In the genomic region with DNA sequence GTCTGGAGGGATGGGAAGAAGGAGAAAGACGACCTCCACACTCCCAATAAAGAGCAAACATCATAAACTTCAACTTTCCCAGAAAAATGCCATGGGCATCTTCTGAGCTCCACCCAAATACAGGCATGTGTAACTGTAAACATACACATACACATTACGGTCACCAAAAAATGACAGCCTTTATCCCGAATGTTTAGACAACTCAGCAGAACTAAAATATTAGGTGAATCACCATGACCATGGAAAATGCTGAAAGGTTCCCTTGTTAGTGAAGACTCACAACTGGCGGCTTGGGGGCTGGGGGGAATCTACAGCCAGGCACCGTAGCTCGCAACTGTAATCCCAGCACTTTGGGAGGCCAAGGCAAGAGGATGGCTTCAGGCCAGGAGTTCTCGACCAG, we compare ENCODE assay signal across 16 cellular contexts. TPM values are rescaled to one million over a fixed set of nuclear protein-coding genes. Genes with fewer than 3 reads are reported as not detected.
A peak's percentile ranks its signal among the peaks of the same experiment; 100 is the strongest.
DNase-seq lines count a peak whose midpoint lies in the region; ATAC-seq and TF ChIP-seq lines count a peak whose summit lies in the region.
"Had no signal": no experiment of that assay in that cellular context is flagged by ENCODE, and none has a peak within 500 bp of the region (broad histone marks: within the 10 kb centered on the region; RNA-seq: fewer than 3 reads in every experiment).

No MANE protein-coding gene starts in this region.

- no peak for TF ChIP-seq CTCF in IMR-90 (conservative IDR thresholded peaks at IDR 0.05; ENCODE audit: low read depth, low read length)
- no peak for TF ChIP-seq CTCF in glutamatergic neuron (IDR thresholded peaks at IDR 0.05; ENCODE audit: partially characterized antibody, unreplicated experiment)

- no peak for DNase-seq in CD4-positive, alpha-beta memory T cell
- peak; percentile 16 for DNase-seq in IMR-90
- DNase-seq in T-helper 17 cell: no peak
- DNase-seq in glutamatergic neuron: no peak
- no peak for DNase-seq in NCI-H226
- DNase-seq in iPS-NIHi7 (ENCODE audit: extremely low spot score): no peak
- DNase-seq in kidney glomerular epithelial cell (lab: John Stamatoyannopoulos, UW): no peak
- DNase-seq in stimulated activated CD4-positive, alpha-beta T cell treated with anti-CD3 and anti-CD28 coated beads, Interleukin-4, amount 100 ng/mL, for 4 hours: no peak
- DNase-seq: DMS79 treated with DMSO at 0.1 percent for 48 hours, EL, GOT3, HCEC 1CT, HFFc6 had no signal

- H3K9me1 ChIP-seq in IMR-90 (ENCODE audit: insufficient read depth, low read length): no peaks in the 10 kb centered on the region

- H4K8ac ChIP-seq in IMR-90 (ENCODE audit: low read depth in 2 of 2, low read length in 2 of 2): no peak overlapping the region

- no peaks in the 10 kb centered on the region for H3K27me3 Mint-ChIP-seq in CD4-positive, alpha-beta memory T cell
- H3K27me3 Mint-ChIP-seq in T-helper 17 cell (no peaks in the 10 kb centered on the region), glutamatergic neuron (ENCODE audit: unreplicated experiment) (peaks cover 4% of the 10 kb centered on the region)

- intact Hi-C loops in CD4-positive, alpha-beta memory T cell (cut with micrococcal nuclease): no loop called here
- intact Hi-C loops in IMR-90 (cut with micrococcal nuclease): no loop called here

- no peak overlapping the region for H2AK5ac ChIP-seq in IMR-90 (ENCODE audit: low read depth, low read length)

- H3K79me1 ChIP-seq in IMR-90 (ENCODE audit: low read depth in 1 of 2, low read length in 2 of 2): 0 out of 4 replicates have a peak, but pooled peaks cover 3 to 4% of the 10 kb centered on the region in 2 experiments

- no peak overlapping the region for H3K4me3 Mint-ChIP-seq in CD4-positive, alpha-beta memory T cell
- no peak overlapping the region for H3K4me3 Mint-ChIP-seq in T-helper 17 cell
- H3K4me3 Mint-ChIP-seq in glutamatergic neuron (ENCODE audit: unreplicated experiment): no peak overlapping the region
- H3K4me3 Mint-ChIP-seq: HFFc6 had no signal

- no peaks in the 10 kb centered on the region for H3K27me3 ChIP-seq in CD4-positive, alpha-beta memory T cell (ENCODE audit: insufficient read depth, low read length)
- no peaks in the 10 kb centered on the region for H3K27me3 ChIP-seq in IMR-90 (ENCODE audit: control insufficient read depth, insufficient read depth, low read length)
- H3K27me3 ChIP-seq: BLaER1 had no signal

- peak overlapping the region in 5 of 7 donors; percentile 36 to 85 (median 59) for H3K27ac Mint-ChIP-seq in CD4-positive, alpha-beta memory T cell
- peak overlapping the region; percentile 39 for H3K27ac Mint-ChIP-seq in T-helper 17 cell
- H3K27ac Mint-ChIP-seq in glutamatergic neuron (ENCODE audit: unreplicated experiment): peak overlapping the region; percentile 22
- H3K27ac Mint-ChIP-seq: HFFc6 had no signal

- CTCF ChIA-PET in CD4-positive, alpha-beta memory T cell (lab: Charles Lee; ENCODE audit: partially characterized antibody): no interaction called here
- CTCF ChIA-PET in IMR-90 (lab: Yijun Ruan, JAX): no interaction called here

- dilution Hi-C loops in IMR-90 (cut with HindIII; ENCODE audit: low sequenced_read_pairs, unreplicated experiment): no loop called here

- no peak overlapping the region for H3K23ac ChIP-seq in IMR-90 (ENCODE audit: low read depth, low read length)

- H2BK5ac ChIP-seq in IMR-90 (ENCODE audit: low read depth, low read length, poor library complexity, severe bottlenecking): no peak overlapping the region

- no peak overlapping the region for H2BK120ac ChIP-seq in IMR-90 (ENCODE audit: low read depth, low read length)

- POLR2A ChIA-PET in CD4-positive, alpha-beta memory T cell (lab: Charles Lee; ENCODE audit: partially characterized antibody): no interaction called here
- POLR2A ChIA-PET in IMR-90 (lab: Charles Lee; ENCODE audit: unreplicated experiment): no interaction called here

- no peak overlapping the region for H2AFZ ChIP-seq in IMR-90 (replicated peaks; ENCODE audit: low read length, poor library complexity)

- no peak overlapping the region for H3K4me3 ChIP-seq in CD4-positive, alpha-beta memory T cell (ENCODE audit: low read length in 2 of 2)
- H3K4me3 ChIP-seq in IMR-90 (ENCODE audit: insufficient read depth, low read depth, low read length): no peak overlapping the region
- H3K4me3 ChIP-seq: BLaER1 had no signal

- no peak overlapping the region for H4K5ac ChIP-seq in IMR-90 (ENCODE audit: low read depth, low read length)

- TF ChIP-seq RAD21 in IMR-90 (IDR thresholded peaks at IDR 0.05; ENCODE audit: low read length): no peak

- H3K9me3 ChIP-seq in CD4-positive, alpha-beta memory T cell (ENCODE audit: control insufficient read depth in 1 of 2, low read length in 2 of 2): no peaks in the 10 kb centered on the region
- H3K9me3 ChIP-seq in IMR-90 (ENCODE audit: control insufficient read depth, insufficient read depth, low read length): no peaks in the 10 kb centered on the region
- no peaks in the 10 kb centered on the region for H3K9me3 ChIP-seq in T-helper 17 cell (ENCODE audit: control insufficient read depth, low read length, poor library complexity, severe bottlenecking)
- H3K9me3 ChIP-seq: BLaER1 had no signal

- no peak overlapping the region for H3K18ac ChIP-seq in IMR-90 (ENCODE audit: low read depth, low read length)

- no peak overlapping the region for H4K91ac ChIP-seq in IMR-90 (ENCODE audit: insufficient read depth, low read depth, low read length)

- H3K56ac ChIP-seq in IMR-90 (ENCODE audit: extremely low read depth, insufficient read depth, low read length): no peak overlapping the region

- in situ Hi-C loops in IMR-90 (cut with MboI; ENCODE audit: low sequenced_read_pairs): no loop called here

- no peak overlapping the region for H2BK20ac ChIP-seq in IMR-90 (ENCODE audit: low read depth, low read length)

- H3K14ac ChIP-seq in IMR-90 (replicated peaks; ENCODE audit: low read depth, low read length): no peak overlapping the region

- H3K4me1 Mint-ChIP-seq in CD4-positive, alpha-beta memory T cell: peaks cover 29 to 72% (median 46%) of the 10 kb centered on the region in 4 donors
- H3K4me1 Mint-ChIP-seq in T-helper 17 cell (peaks cover 21% of the 10 kb centered on the region), glutamatergic neuron (ENCODE audit: low read depth, unreplicated experiment) (peaks cover 4% of the 10 kb centered on the region)

- peak; percentile 62; the same call in 1 of the 2 replicates for ATAC-seq in IMR-90 (ENCODE audit: low read depth)
- ATAC-seq in T-helper 17 cell: no peak

- H4K20me1 ChIP-seq in IMR-90 (ENCODE audit: insufficient read depth, low read length): no peaks in the 10 kb centered on the region; the same call in 1 of the 2 replicates

- H3K4me2 ChIP-seq in IMR-90 (ENCODE audit: low read depth, low read length): no peak overlapping the region
- H3K4me2 ChIP-seq: BLaER1 had no signal

- no TSS peak for BruUV-seq in IMR-90 (replicated peaks; lab: Mats Ljungman, UMichigan)

- no peak overlapping the region for H3K4ac ChIP-seq in IMR-90 (ENCODE audit: low read depth, low read length)

- no peaks in the 10 kb centered on the region for H3K36me3 ChIP-seq in CD4-positive, alpha-beta memory T cell (ENCODE audit: insufficient read depth, low read length)
- H3K36me3 ChIP-seq in IMR-90 (ENCODE audit: control insufficient read depth, insufficient read depth, low read length): no peaks in the 10 kb centered on the region

- H3K36me3 Mint-ChIP-seq in CD4-positive, alpha-beta memory T cell: peaks cover 7 to 15% of the 10 kb centered on the region in 2 donors
- H3K36me3 Mint-ChIP-seq in T-helper 17 cell (ENCODE audit: low read depth): no peaks in the 10 kb centered on the region
- no peaks in the 10 kb centered on the region for H3K36me3 Mint-ChIP-seq in glutamatergic neuron (ENCODE audit: unreplicated experiment)

- no CpG with 5 or more reads among the region's 7 CpGs for WGBS in IMR-90 (ENCODE audit: extremely low coverage in 2 of 2, insufficient read length in 1 of 2), 2 experiments

- TF ChIP-seq POLR2A in IMR-90 (IDR thresholded peaks at IDR 0.05; ENCODE audit: low read depth, low read length): no peak

- no peak overlapping the region for H3K27ac ChIP-seq in CD4-positive, alpha-beta memory T cell (ENCODE audit: low read depth, low read length)
- no peak overlapping the region for H3K27ac ChIP-seq in IMR-90 (ENCODE audit: insufficient read depth, low read length)
- H3K27ac ChIP-seq: 22Rv1, BLaER1, HL-60 had no signal

- H3K9me3 Mint-ChIP-seq in CD4-positive, alpha-beta memory T cell: peaks cover 0 to 1% (median 0%) of the 10 kb centered on the region in 8 donors
- peaks cover 2% of the 10 kb centered on the region for H3K9me3 Mint-ChIP-seq in glutamatergic neuron (ENCODE audit: unreplicated experiment)
- H3K9me3 Mint-ChIP-seq: HFFc6 had no signal

- H2AK9ac ChIP-seq in IMR-90 (replicated peaks; ENCODE audit: low read depth, low read length, poor library complexity): peak overlapping the region; percentile 50

- H2BK15ac ChIP-seq in IMR-90 (ENCODE audit: low read depth, low read length): no peak overlapping the region

- H3K4me1 ChIP-seq in CD4-positive, alpha-beta memory T cell (ENCODE audit: insufficient read depth, low read length): peaks cover 15% of the 10 kb centered on the region
- peaks cover 5% of the 10 kb centered on the region for H3K4me1 ChIP-seq in IMR-90 (ENCODE audit: control insufficient read depth, insufficient read depth, low read length)

- no peak overlapping the region for H3K9ac ChIP-seq in IMR-90 (ENCODE audit: low read depth, low read length)
- H3K9ac ChIP-seq: BLaER1 had no signal

TF ChIP-seq in IMR-90, 13 proteins besides CTCF, POLR2A, EP300 and RAD21:
- TF ChIP-seq NFE2L2 (IDR thresholded peaks at IDR 0.05; ENCODE audit: low read depth, low read length) (no peak; the same call in 1 of the 2 replicates), CHD1 (IDR thresholded peaks at IDR 0.05; ENCODE audit: low read depth, low read length) (no peak), SMC3 (IDR thresholded peaks at IDR 0.05; ENCODE audit: low read depth, low read length) (no peak), MAFK (IDR thresholded peaks at IDR 0.05; ENCODE audit: low read depth, low read length) (0 out of 2 replicates have a peak, but pooled peaks have one; percentile 4)

RNA-seq across cellular contexts. Expression of a gene that starts 33.0 kb away (rescaled TPM):
- 10 to 100 TPM; 66.7 to 70.2 TPM for total RNA-seq in CD4-positive, alpha-beta memory T cell
- polyA plus RNA-seq in CD4-positive, alpha-beta memory T cell: 10 to 100 TPM; 63.0 to 73.9 TPM
- total RNA-seq in IMR-90 (2012; rRNA removed) (13.1 and 14.9 TPM in 2 replicates), T-helper 17 cell (10 to 100 TPM; 69.5 to 73.9 TPM), glutamatergic neuron (ENCODE audit: unreplicated experiment) (64.3 TPM)
- polyA plus RNA-seq in IMR-90 (2012; rRNA removed): 5.8 and 7.2 TPM in 2 replicates
- polyA plus RNA-seq in IMR-90 (2012; cell fraction: cytosol; rRNA removed): 2.9 and 4.5 TPM in 2 replicates
- 3.4 and 8.9 TPM in 2 replicates for polyA plus RNA-seq in IMR-90 (2012; cell fraction: nucleus; rRNA removed; ENCODE audit: low replicate concordance)
